In the genomic region with DNA sequence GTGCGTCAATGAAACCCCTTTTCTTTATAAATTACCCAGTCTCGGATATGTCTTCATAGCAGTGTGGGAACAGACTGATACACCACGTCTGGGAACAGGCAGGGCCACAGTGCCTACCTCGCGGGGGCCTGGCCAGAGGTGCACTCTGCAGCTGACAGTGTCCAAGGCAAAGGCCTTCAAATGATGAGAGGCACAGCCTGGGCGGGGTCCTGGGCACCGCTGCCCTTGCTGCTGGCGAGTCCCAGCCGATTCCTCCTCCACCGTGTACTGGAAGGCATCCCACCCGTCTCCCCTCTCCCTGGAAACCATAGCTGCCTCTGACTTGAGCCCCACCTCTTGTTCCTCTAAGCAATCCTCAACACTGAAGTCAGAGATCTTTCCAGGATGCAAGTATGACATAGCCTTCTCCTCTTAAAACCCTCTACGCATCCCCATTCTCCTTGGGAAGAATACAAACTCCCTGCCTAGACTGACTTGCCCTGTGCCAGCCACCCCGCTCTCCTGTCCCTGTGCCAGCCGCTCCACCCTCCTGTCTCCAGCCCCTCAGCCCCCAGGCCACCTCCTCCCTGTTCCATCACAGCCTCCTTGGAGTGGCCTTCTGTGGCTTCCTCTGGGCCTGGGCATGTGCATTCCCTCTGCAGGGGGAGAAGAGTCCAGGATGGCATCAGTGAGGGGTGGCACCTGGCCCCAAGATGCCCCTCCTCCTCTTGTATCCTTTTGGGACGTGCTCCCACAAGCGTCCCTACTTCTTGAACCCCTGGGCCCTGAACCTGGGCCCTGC, we compare ENCODE assay signal across 25 cellular contexts. TPM values are rescaled to one million over a fixed set of nuclear protein-coding genes. Genes with fewer than 3 reads are reported as not detected.
DNase-seq lines count a peak whose midpoint lies in the region; ATAC-seq and TF ChIP-seq lines count a peak whose summit lies in the region.
"Had no signal": no experiment of that assay in that cellular context is flagged by ENCODE, and none has a peak within 500 bp of the region (broad histone marks: within the 10 kb centered on the region; RNA-seq: fewer than 3 reads in every experiment).

No MANE protein-coding gene starts in this region.

- H3K4ac ChIP-seq in trophoblast cell (ENCODE audit: low read depth, low read length) = no peak overlapping the region

- H3K18ac ChIP-seq in trophoblast cell (ENCODE audit: low read length) = no peak overlapping the region

- H2BK5ac ChIP-seq in trophoblast cell (ENCODE audit: low read depth, low read length, poor library complexity) = no peak overlapping the region

- H3K36me3 Mint-ChIP-seq in glutamatergic neuron (ENCODE audit: unreplicated experiment) = no peaks in the 10 kb centered on the region
- H3K36me3 Mint-ChIP-seq: CD4-positive, CD25-positive, alpha-beta regulatory T cell had no signal

- 86% methylated on average over 16 of the region's 16 CpGs for WGBS in right cardiac atrium
- WGBS in trophoblast cell (ENCODE audit: extremely low coverage, insufficient coverage, insufficient read length) = no CpG with 5 or more reads among the region's 16 CpGs
- 90 to 93% methylated on average over 16 of the region's 16 CpGs for WGBS in aorta, 2 donors

- TF ChIP-seq CTCF in glutamatergic neuron (IDR thresholded peaks at IDR 0.05; ENCODE audit: partially characterized antibody, unreplicated experiment) = no peak

- H3K9me3 ChIP-seq in right cardiac atrium (ENCODE audit: control insufficient read depth, low read length) (no peaks in the 10 kb centered on the region), trophoblast cell (ENCODE audit: insufficient read depth, low read depth, low read length) (peaks cover 2% of the 10 kb centered on the region), aorta (ENCODE audit: control insufficient read depth, low read length) (no peaks in the 10 kb centered on the region)
- H3K9me3 ChIP-seq: SK-N-SH had no signal

- no peak overlapping the region for H4K12ac ChIP-seq in trophoblast cell (ENCODE audit: low read depth, low read length)

- H3K4me2 ChIP-seq in trophoblast cell (ENCODE audit: low read length) = no peak overlapping the region
- H3K4me2 ChIP-seq: SK-N-SH had no signal

- intact Hi-C loops in right cardiac atrium (cut with DNase I) (no loop called here), Right ventricle myocardium superior (cut with DNase I) (no loop called here), aorta (cut with DNase I) (no loop called here)

- no peak overlapping the region for H3K4me3 Mint-ChIP-seq in glutamatergic neuron (ENCODE audit: unreplicated experiment)
- H3K4me3 Mint-ChIP-seq: CD4-positive, CD25-positive, alpha-beta regulatory T cell; neural crest cell; T-helper 17 cell had no signal

- no peaks in the 10 kb centered on the region for H3K79me1 ChIP-seq in trophoblast cell (ENCODE audit: low read length)

- no peak overlapping the region for H3K9ac ChIP-seq in trophoblast cell (ENCODE audit: low read length)
- H3K9ac ChIP-seq: SK-N-SH had no signal

- peaks cover 6% of the 10 kb centered on the region for H3K9me3 Mint-ChIP-seq in glutamatergic neuron (ENCODE audit: unreplicated experiment)
- H3K9me3 Mint-ChIP-seq: neural crest cell had no signal

- DNase-seq in right cardiac atrium (peak; percentile 5 to 34 (median 28)), Right ventricle myocardium superior (no peak), glutamatergic neuron (peak; percentile 13), trophoblast cell (no peak), aorta (peak; percentile 36 to 60)
- DNase-seq: activated CD4-positive, alpha-beta T cell treated with anti-CD3 and anti-CD28 coated beads, Interleukin-2, amount 50 U/mL, for 1 hour; activated gamma-delta T cell; CD4-positive, CD25-positive, alpha-beta regulatory T cell; effector CD8-positive, alpha-beta T cell; erythroblast; foreskin fibroblast; NCI-H1417; NCI-H446; NCI-H82; SK-N-SH; substantia nigra had no signal

- H3K23ac ChIP-seq in trophoblast cell (ENCODE audit: low read length) = no peak overlapping the region

- no peak overlapping the region for H2BK12ac ChIP-seq in trophoblast cell (ENCODE audit: low read length)

- H3K27ac ChIP-seq in right cardiac atrium (ENCODE audit: low read length) (no peak overlapping the region), trophoblast cell (ENCODE audit: low read depth, low read length) (no peak overlapping the region), aorta (ENCODE audit: low read depth in 1 of 2, low read length in 2 of 2) (no peak overlapping the region)
- H3K27ac ChIP-seq: RWPE1 had no signal

- ATAC-seq in right cardiac atrium = no peak
- ATAC-seq in Right ventricle myocardium superior (ENCODE audit: poor library complexity) = no peak
- ATAC-seq in aorta (ENCODE audit: low FRiP score) = no peak
- ATAC-seq in HG03196 (IDR thresholded peaks at IDR 0.05; ENCODE audit: unreplicated experiment) = no peak
- ATAC-seq in HG03175 (IDR thresholded peaks at IDR 0.05; ENCODE audit: unreplicated experiment) = no peak
- ATAC-seq: HCT116, left ventricle myocardium superior, T-helper 17 cell had no signal

- no peak overlapping the region for H4K91ac ChIP-seq in trophoblast cell (ENCODE audit: low read depth, low read length)

- H3K14ac ChIP-seq in trophoblast cell (ENCODE audit: low read length) = no peak overlapping the region

- H3K27me3 Mint-ChIP-seq in glutamatergic neuron (ENCODE audit: unreplicated experiment) = peaks cover 18% of the 10 kb centered on the region
- H3K27me3 Mint-ChIP-seq: CD4-positive, CD25-positive, alpha-beta regulatory T cell had no signal

- no peak overlapping the region for H4K8ac ChIP-seq in trophoblast cell (ENCODE audit: low read depth, low read length)

- H2AFZ ChIP-seq in trophoblast cell (ENCODE audit: insufficient read depth, low read length, poor library complexity) = no peak overlapping the region

- no peak overlapping the region for H3K27ac Mint-ChIP-seq in glutamatergic neuron (ENCODE audit: unreplicated experiment)
- H3K27ac Mint-ChIP-seq: CD4-positive, CD25-positive, alpha-beta regulatory T cell; progenitor cell of endocrine pancreas; T-helper 17 cell had no signal

- no peak overlapping the region for H2BK120ac ChIP-seq in trophoblast cell (ENCODE audit: insufficient read depth, low read length, poor library complexity)

- H3K4me1 ChIP-seq in right cardiac atrium (ENCODE audit: control insufficient read depth, insufficient read depth, low read length) (no peaks in the 10 kb centered on the region), trophoblast cell (ENCODE audit: control insufficient read depth in 1 of 2, insufficient read depth in 2 of 2, low read length in 2 of 2) (peaks cover 15 to 16% of the 10 kb centered on the region in 2 experiments), aorta (ENCODE audit: control insufficient read depth in 1 of 2, insufficient read depth in 2 of 2, low read length in 2 of 2) (no peaks in the 10 kb centered on the region)

- H3K4me3 ChIP-seq in right cardiac atrium (ENCODE audit: low read length) (no peak overlapping the region), trophoblast cell (ENCODE audit: low read depth, low read length) (no peak overlapping the region), aorta (ENCODE audit: low read length in 2 of 2) (no peak overlapping the region)

- peaks cover 2% of the 10 kb centered on the region for H3K4me1 Mint-ChIP-seq in glutamatergic neuron (ENCODE audit: low read depth, unreplicated experiment)
- H3K4me1 Mint-ChIP-seq: CD4-positive, CD25-positive, alpha-beta regulatory T cell had no signal

- H3K27me3 ChIP-seq in right cardiac atrium (ENCODE audit: control insufficient read depth, insufficient read depth) (no peaks in the 10 kb centered on the region), trophoblast cell (ENCODE audit: insufficient read depth, low read length) (no peaks in the 10 kb centered on the region), aorta (ENCODE audit: control insufficient read depth in 1 of 2, insufficient read depth in 2 of 2, low read length in 1 of 2) (no peaks in the 10 kb centered on the region)

- H3K79me2 ChIP-seq in trophoblast cell (ENCODE audit: control insufficient read depth, insufficient read depth, low read length, poor library complexity) = no peaks in the 10 kb centered on the region

- no peaks in the 10 kb centered on the region for H3K36me3 ChIP-seq in trophoblast cell (ENCODE audit: control insufficient read depth in 1 of 2, insufficient read depth in 2 of 2, low read length in 2 of 2)
- H3K36me3 ChIP-seq in aorta (ENCODE audit: control insufficient read depth in 1 of 2, insufficient read depth in 2 of 2, low read length in 1 of 2) = no peaks in the 10 kb centered on the region

- H2AK5ac ChIP-seq in trophoblast cell (ENCODE audit: low read length) = peak overlapping the region; percentile 2

RNA-seq across cellular contexts. Expression of a gene that starts 8.1 kb away (rescaled TPM):
- total RNA-seq in right cardiac atrium (10 to 100 TPM; 16.0 to 35.8 (median 26.1) TPM), Right ventricle myocardium superior (12.7 TPM), glutamatergic neuron (ENCODE audit: unreplicated experiment) (28.9 TPM), aorta (100 to 1,000 TPM; 108 to 159 TPM)
- polyA plus RNA-seq in right cardiac atrium (15.4 TPM), aorta (10 to 100 TPM; 18.7 to 57.7 TPM)
- polyA plus RNA-seq in trophoblast cell (2013) = 431 and 476 TPM in 2 replicates
- total RNA-seq: MCF 10A had no signal

Comparison
In these comparisons a context has a peak if more than half of its experiments do, and no peak if none do; other contexts are left out.
1. DNase-seq: peak in right cardiac atrium (3 of 3), glutamatergic neuron (single experiment) and aorta (2 of 2); none in Right ventricle myocardium superior (single experiment) and trophoblast cell (0 of 2).